In genomic region chr12:124904306-124905098, GRCh38 we compare ENCODE assay signal across 8 cellular contexts. TPM values are rescaled to one million over a fixed set of nuclear protein-coding genes. Genes with fewer than 3 reads are reported as not detected.
DNase-seq lines count a peak whose midpoint lies in the region; ATAC-seq and TF ChIP-seq lines count a peak whose summit lies in the region.

No MANE protein-coding gene starts in this region.

- TF ChIP-seq CTCF in C4-2B (conservative IDR thresholded peaks at IDR 0.05) = no peak
- TF ChIP-seq CTCF in smooth muscle cell (IDR thresholded peaks at IDR 0.05; ENCODE audit: borderline replicate concordance, insufficient read depth, poor library complexity, severe bottlenecking) = no peak

- in situ Hi-C loops in T47D (cut with HindIII; ENCODE audit: low pct_unique_long_range_greater_than_20kb, low sequenced_read_pairs) = no loop called here

- POLR2A ChIA-PET in activated CD4-positive, alpha-beta T cell treated with anti-CD3 and anti-CD28 coated beads for 36 hours (lab: Charles Lee) = no interaction called here

- no peaks in the 10 kb centered on the region for H3K4me1 ChIP-seq in smooth muscle cell (ENCODE audit: low read depth)

- H3K9ac ChIP-seq in smooth muscle cell (ENCODE audit: low read depth) = peak overlapping the region; percentile 72

- H3K9me3 ChIP-seq in smooth muscle cell (replicated peaks; ENCODE audit: low read depth) = no peaks in the 10 kb centered on the region

- H3K4me3 Mint-ChIP-seq in activated CD4-positive, alpha-beta T cell treated with anti-CD3 and anti-CD28 coated beads for 36 hours = no peak overlapping the region

- peaks cover 5% of the 10 kb centered on the region for H3K4me1 Mint-ChIP-seq in activated CD4-positive, alpha-beta T cell treated with anti-CD3 and anti-CD28 coated beads for 36 hours

- peaks cover 19% of the 10 kb centered on the region for H3F3A ChIP-seq in smooth muscle cell (ENCODE audit: low read depth)

- CTCF ChIA-PET in activated CD4-positive, alpha-beta T cell treated with anti-CD3 and anti-CD28 coated beads for 36 hours (lab: Charles Lee) = interaction anchor here (0.6 to 5.0 kb wide), 3 partner anchors 14 to 1187 kb away, joined by 4 to 104 read pairs (median 70); no protein-coding TSS in a partner anchor

- H2AFZ ChIP-seq in smooth muscle cell (ENCODE audit: low read depth) = no peak overlapping the region

- intact Hi-C loops in activated CD4-positive, alpha-beta T cell treated with anti-CD3 and anti-CD28 coated beads for 36 hours (cut with DNase I, micrococcal nuclease) = loop anchor here in 1 of 2 experiments (5.0 to 10.0 kb wide), 2 partner anchors 163 to 280 kb away; partner anchors contain the start of genes AACS and TMEM132B

- H3K4me3 ChIP-seq in smooth muscle cell = no peak overlapping the region

- H4K20me1 ChIP-seq in smooth muscle cell (ENCODE audit: low read depth) = peaks cover 34% of the 10 kb centered on the region

- no peak for ATAC-seq in GM21825 (IDR thresholded peaks at IDR 0.05; ENCODE audit: unreplicated experiment)
- ATAC-seq in HG03469 (IDR thresholded peaks at IDR 0.05; ENCODE audit: unreplicated experiment) = no peak
- ATAC-seq in activated CD4-positive, alpha-beta T cell treated with anti-CD3 and anti-CD28 coated beads for 36 hours = no peak

- H3K79me2 ChIP-seq in smooth muscle cell (ENCODE audit: low read depth) = no peaks in the 10 kb centered on the region

- H3K36me3 Mint-ChIP-seq in activated CD4-positive, alpha-beta T cell treated with anti-CD3 and anti-CD28 coated beads for 36 hours (ENCODE audit: low read depth) = no peaks in the 10 kb centered on the region

- H3K9me3 Mint-ChIP-seq in activated CD4-positive, alpha-beta T cell treated with anti-CD3 and anti-CD28 coated beads for 36 hours (ENCODE audit: low read depth) = no peaks in the 10 kb centered on the region

- DNase-seq in NCI-H146 treated with DMSO at 0.1 percent for 48 hours (lab: John Stamatoyannopoulos, UW; ENCODE audit: unreplicated experiment) (peak; percentile 5), T47D (ENCODE audit: low read depth in 1 of 2, low spot score in 1 of 2) (peak; percentile 65 to 87), islet precursor cell (peak; percentile 96), smooth muscle cell (lab: John Stamatoyannopoulos, UW; ENCODE audit: unreplicated experiment) (peak; percentile 58)
- no peak for DNase-seq in activated CD4-positive, alpha-beta T cell treated with anti-CD3 and anti-CD28 coated beads for 36 hours

- no peaks in the 10 kb centered on the region for H3K27me3 Mint-ChIP-seq in activated CD4-positive, alpha-beta T cell treated with anti-CD3 and anti-CD28 coated beads for 36 hours

- WGBS in smooth muscle cell (ENCODE audit: low lambda C conversion rate) = 14% methylated on average over 15 of the region's 15 CpGs

- no peak overlapping the region for H3K27ac Mint-ChIP-seq in activated CD4-positive, alpha-beta T cell treated with anti-CD3 and anti-CD28 coated beads for 36 hours

- H3K4me2 ChIP-seq in smooth muscle cell = peak overlapping the region; percentile 74

- peak overlapping the region; percentile 61 for H3K27ac ChIP-seq in C4-2B
- H3K27ac ChIP-seq in smooth muscle cell (ENCODE audit: low read depth) = peak overlapping the region; percentile 91

- no peaks in the 10 kb centered on the region for H3K27me3 ChIP-seq in smooth muscle cell (ENCODE audit: low read depth)

- H3K36me3 ChIP-seq in smooth muscle cell (ENCODE audit: low read depth) = no peaks in the 10 kb centered on the region

RNA-seq across cellular contexts. Expression of gene UBC, which starts 9.9 kb away (rescaled TPM):
- 1,327 and 1,477 TPM in 2 replicates for total RNA-seq in smooth muscle cell
- polyA plus RNA-seq in smooth muscle cell = 1,322 and 1,339 TPM in 2 replicates
- total RNA-seq in activated CD4-positive, alpha-beta T cell treated with anti-CD3 and anti-CD28 coated beads for 36 hours = 100 to 1,000 TPM; 809 to 936 TPM

RNA-seq across cellular contexts. Expression of gene SCARB1, which starts 40.8 kb away (rescaled TPM):
- 4.5 and 6.8 TPM in 2 replicates for total RNA-seq in smooth muscle cell
- 10.1 and 16.9 TPM in 2 replicates for polyA plus RNA-seq in smooth muscle cell
- total RNA-seq in activated CD4-positive, alpha-beta T cell treated with anti-CD3 and anti-CD28 coated beads for 36 hours = 10 to 100 TPM; 22.9 to 24.1 TPM
